ENCODE assay signal across 8 cellular contexts in genomic region chr5:137619191-137619870, GRCh38.
DNase-seq lines count a peak whose midpoint lies in the region; ATAC-seq and TF ChIP-seq lines count a peak whose summit lies in the region.

No MANE protein-coding gene starts in this region.

- peaks cover 3% of the 10 kb centered on the region for H3K4me1 ChIP-seq in RWPE2 (ENCODE audit: insufficient read depth, poor library complexity, severe bottlenecking)
- peaks cover 0 to 6% (median 3%) of the 10 kb centered on the region in 3 donors for H3K4me1 ChIP-seq in gastroesophageal sphincter

- H3K9me3 ChIP-seq in RWPE2 (ENCODE audit: severe bottlenecking) (no peaks in the 10 kb centered on the region), gastroesophageal sphincter (no peaks in the 10 kb centered on the region)

- H3K27ac ChIP-seq in RWPE2 (ENCODE audit: poor library complexity, severe bottlenecking) (no peak overlapping the region), gastroesophageal sphincter (no peak overlapping the region)

- H3K4me3 Mint-ChIP-seq in HFFc6, result peak overlapping the region; percentile 51

- H3K27me3 ChIP-seq in RWPE2 (ENCODE audit: insufficient read depth, poor library complexity, severe bottlenecking) (no peaks in the 10 kb centered on the region), gastroesophageal sphincter (no peaks in the 10 kb centered on the region)

- TF ChIP-seq CTCF in HFFc6 (IDR thresholded peaks at IDR 0.05), result no peak
- no peak for TF ChIP-seq CTCF in RWPE2 (IDR thresholded peaks at IDR 0.05; ENCODE audit: poor library complexity, severe bottlenecking)
- no peak for TF ChIP-seq CTCF in gastroesophageal sphincter (IDR thresholded peaks at IDR 0.05)

- no peaks in the 10 kb centered on the region for H3K9me3 Mint-ChIP-seq in HFFc6

- no peak for TF ChIP-seq POLR2A in gastroesophageal sphincter (IDR thresholded peaks at IDR 0.05)

- H3K4me1 Mint-ChIP-seq in HFFc6 (ENCODE audit: low read depth), result peaks cover 69% of the 10 kb centered on the region

- H3K27ac Mint-ChIP-seq in HFFc6, result peak overlapping the region; percentile 85

- no peak for TF ChIP-seq EP300 in gastroesophageal sphincter (IDR thresholded peaks at IDR 0.05)

- DNase-seq in HFFc6 (peak; percentile 94), RWPE2 (ENCODE audit: low spot score) (no peak), superior temporal gyrus (ENCODE audit: extremely low spot score) (peak; percentile 64), HuH-7.5 (ENCODE audit: low spot score) (no peak), GM19238 (ENCODE audit: insufficient read length, low spot score) (no peak)

- WGBS in gastroesophageal sphincter (ENCODE audit: low coverage in 1 of 2), 2 donors, result 45 to 57% methylated on average over 8 to 11 of the region's 12 CpGs

- ATAC-seq in RWPE2 (ENCODE audit: low read depth), result peak; percentile 54
- peak; percentile 60 for ATAC-seq in gastroesophageal sphincter
- no peak for ATAC-seq in GM18519 (IDR thresholded peaks at IDR 0.05; ENCODE audit: low FRiP score, unreplicated experiment)
- no peak for ATAC-seq in GM21825 (IDR thresholded peaks at IDR 0.05; ENCODE audit: unreplicated experiment)

- H3K36me3 ChIP-seq in RWPE2 (ENCODE audit: low read depth) (no peaks in the 10 kb centered on the region), gastroesophageal sphincter (peaks cover 0 to 25% of the 10 kb centered on the region in 2 donors)

- H3K36me3 Mint-ChIP-seq in HFFc6 (ENCODE audit: low read depth), result no peaks in the 10 kb centered on the region

- no peak overlapping the region for H3K4me3 ChIP-seq in RWPE2 (ENCODE audit: severe bottlenecking)
- H3K4me3 ChIP-seq in gastroesophageal sphincter, result no peak overlapping the region

- peaks cover 3% of the 10 kb centered on the region; the same call in 1 of the 2 replicates for H3K27me3 Mint-ChIP-seq in HFFc6 (ENCODE audit: insufficient read depth)

Comparison
In these comparisons a context has a peak if more than half of its experiments do, and no peak if none do; other contexts are left out.
1. DNase-seq: peak in HFFc6 (single experiment) and superior temporal gyrus (single experiment); none in RWPE2 (single experiment), HuH-7.5 (single experiment) and GM19238 (single experiment).
2. ATAC-seq: peak in RWPE2 (single experiment) and gastroesophageal sphincter (single experiment); none in GM18519 (single experiment) and GM21825 (single experiment).